In the genomic region with DNA sequence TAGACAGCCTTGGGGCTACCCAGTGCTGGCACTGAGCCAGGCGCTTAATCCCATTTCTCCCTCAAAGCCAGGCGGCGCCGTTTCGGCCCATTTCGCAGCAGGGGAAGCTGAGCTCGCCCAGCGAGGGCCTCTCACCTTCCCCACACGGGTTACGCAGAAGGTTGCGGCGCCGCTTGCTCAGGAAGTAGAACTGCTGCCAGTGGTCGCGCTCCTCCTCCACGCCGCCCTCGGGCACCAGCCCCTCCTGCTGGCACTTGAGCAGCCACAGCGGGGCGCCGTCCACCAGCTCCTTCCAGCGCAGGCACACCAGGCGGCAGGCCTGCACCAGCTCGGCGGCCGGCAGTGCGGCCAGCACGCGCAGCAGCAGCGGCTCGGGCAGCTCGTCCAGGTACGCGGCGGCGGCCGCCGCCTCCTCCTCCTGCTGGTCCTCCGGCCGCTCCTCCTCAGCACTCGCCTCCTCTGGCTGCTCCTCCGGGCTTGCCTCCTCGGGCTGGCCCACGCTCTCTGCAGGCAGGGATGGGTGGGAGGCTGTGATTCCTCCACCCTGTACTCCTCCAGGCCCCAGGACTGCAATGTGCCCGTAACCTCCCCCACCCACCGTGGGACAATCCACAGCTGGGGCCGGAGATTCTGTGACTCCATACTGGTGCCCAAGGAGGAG, we compare ENCODE assay signal across 1 cellular context.
A peak's percentile ranks its signal among the peaks of the same experiment; 100 is the strongest.
TF ChIP-seq lines count a peak whose summit lies in the region.

No MANE protein-coding gene starts in this region.

TF ChIP-seq in HEK293, 187 proteins besides CTCF, POLR2A, EP300 and RAD21 (continued from another document and continues in another):
- TF ChIP-seq ZNF510 (tag by site-specific recombination; IDR thresholded peaks at IDR 0.05; ENCODE audit: insufficient replicate concordance) (no peak), ZNF350 (tag by site-specific recombination; IDR thresholded peaks at IDR 0.05) (no peak), ZBTB48 (tag by site-specific recombination; IDR thresholded peaks at IDR 0.05) (0 out of 2 replicates have a peak, but pooled peaks have one; percentile 26), ZNF560 (tag by site-specific recombination; IDR thresholded peaks at IDR 0.05; ENCODE audit: borderline replicate concordance) (no peak), ZNF580 (tag by site-specific recombination; IDR thresholded peaks at IDR 0.05) (peak; percentile 79; the same call in 1 of the 2 replicates), ZNF24 (tag by site-specific recombination; IDR thresholded peaks at IDR 0.05) (peak; percentile 85), PATZ1 (tag by site-specific recombination; IDR thresholded peaks at IDR 0.05) (peak; percentile 76), ELK4 (IDR thresholded peaks at IDR 0.05; ENCODE audit: borderline replicate concordance, low read depth, low read length) (no peak), ZSCAN16 (tag by site-specific recombination; IDR thresholded peaks at IDR 0.05) (no peak), ZNF776 (tag by site-specific recombination; IDR thresholded peaks at IDR 0.05; ENCODE audit: borderline replicate concordance) (no peak), ZBTB20 (tag by site-specific recombination; IDR thresholded peaks at IDR 0.05) (0 out of 2 replicates have a peak, but pooled peaks have one; percentile 15), ZNF248 (tag by site-specific recombination; IDR thresholded peaks at IDR 0.05) (no peak), ZNF138 (tag by site-specific recombination; IDR thresholded peaks at IDR 0.05; ENCODE audit: borderline replicate concordance) (no peak), WT1 (tag by site-specific recombination; IDR thresholded peaks at IDR 0.05) (peak; percentile 51), GLI4 (tag by site-specific recombination; IDR thresholded peaks at IDR 0.05) (no peak), GFI1B (tag by site-specific recombination; IDR thresholded peaks at IDR 0.05) (no peak), ZNF626 (tag by site-specific recombination; IDR thresholded peaks at IDR 0.05) (no peak), KLF16 (tag by site-specific recombination; IDR thresholded peaks at IDR 0.05) (no peak; the same call in 1 of the 2 replicates), ZNF555 (tag by site-specific recombination; conservative IDR thresholded peaks at IDR 0.05) (no peak), ZNF211 (tag by site-specific recombination; IDR thresholded peaks at IDR 0.05; ENCODE audit: low read depth) (no peak), EGR2 (tag by site-specific recombination; IDR thresholded peaks at IDR 0.05; ENCODE audit: low read depth) (peak; percentile 93), ZFP41 (tag by site-specific recombination; IDR thresholded peaks at IDR 0.05; ENCODE audit: borderline replicate concordance) (no peak), MEIS1 (CRISPR knock-in tag; IDR thresholded peaks at IDR 0.05; ENCODE audit: borderline replicate concordance) (no peak), ZNF239 (tag by site-specific recombination; IDR thresholded peaks at IDR 0.05) (0 out of 2 replicates have a peak, but pooled peaks have one; percentile 41), ZNF133 (tag by site-specific recombination; IDR thresholded peaks at IDR 0.05) (no peak), ZNF707 (tag by site-specific recombination; IDR thresholded peaks at IDR 0.05) (no peak), SP3 (tag by site-specific recombination; IDR thresholded peaks at IDR 0.05) (peak; percentile 39), FEZF1 (tag by site-specific recombination; IDR thresholded peaks at IDR 0.05) (peak; percentile 54; the same call in 1 of the 2 replicates), ZNF157 (tag by site-specific recombination; IDR thresholded peaks at IDR 0.05) (no peak), ZNF76 (tag by site-specific recombination; IDR thresholded peaks at IDR 0.05; ENCODE audit: borderline replicate concordance, low read depth) (no peak; the same call in 1 of the 2 replicates), ZNF302 (tag by site-specific recombination; IDR thresholded peaks at IDR 0.05; ENCODE audit: low read depth) (no peak), ZNF175 (tag by site-specific recombination; IDR thresholded peaks at IDR 0.05) (no peak), YY2 (tag by site-specific recombination; IDR thresholded peaks at IDR 0.05) (no peak), SALL2 (tag by site-specific recombination; IDR thresholded peaks at IDR 0.05; ENCODE audit: borderline replicate concordance) (no peak), ZNF266 (tag by site-specific recombination; IDR thresholded peaks at IDR 0.05; ENCODE audit: low read depth) (no peak), ZNF174 (tag by site-specific recombination; IDR thresholded peaks at IDR 0.05) (no peak), ZEB2 (tag by site-specific recombination; IDR thresholded peaks at IDR 0.05) (peak; percentile 70), ZBTB21 (tag by site-specific recombination; IDR thresholded peaks at IDR 0.05) (no peak; the same call in 1 of the 2 replicates), ZNF639 (tag by site-specific recombination; IDR thresholded peaks at IDR 0.05) (peak; percentile 84), ZNF843 (tag by site-specific recombination; IDR thresholded peaks at IDR 0.05) (peak; percentile 64), ZNF155 (tag by site-specific recombination; IDR thresholded peaks at IDR 0.05) (no peak), ZNF768 (tag by site-specific recombination; IDR thresholded peaks at IDR 0.05) (peak; percentile 72; the same call in 1 of the 2 replicates)
- TF ChIP-seq, protein P1, sequence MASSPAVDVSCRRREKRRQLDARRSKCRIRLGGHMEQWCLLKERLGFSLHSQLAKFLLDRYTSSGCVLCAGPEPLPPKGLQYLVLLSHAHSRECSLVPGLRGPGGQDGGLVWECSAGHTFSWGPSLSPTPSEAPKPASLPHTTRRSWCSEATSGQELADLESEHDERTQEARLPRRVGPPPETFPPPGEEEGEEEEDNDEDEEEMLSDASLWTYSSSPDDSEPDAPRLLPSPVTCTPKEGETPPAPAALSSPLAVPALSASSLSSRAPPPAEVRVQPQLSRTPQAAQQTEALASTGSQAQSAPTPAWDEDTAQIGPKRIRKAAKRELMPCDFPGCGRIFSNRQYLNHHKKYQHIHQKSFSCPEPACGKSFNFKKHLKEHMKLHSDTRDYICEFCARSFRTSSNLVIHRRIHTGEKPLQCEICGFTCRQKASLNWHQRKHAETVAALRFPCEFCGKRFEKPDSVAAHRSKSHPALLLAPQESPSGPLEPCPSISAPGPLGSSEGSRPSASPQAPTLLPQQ (tag by site-specific recombination; IDR thresholded peaks at IDR 0.05): peak; percentile 71; the same call in 1 of the 2 replicates
- TF ChIP-seq, protein P2, sequence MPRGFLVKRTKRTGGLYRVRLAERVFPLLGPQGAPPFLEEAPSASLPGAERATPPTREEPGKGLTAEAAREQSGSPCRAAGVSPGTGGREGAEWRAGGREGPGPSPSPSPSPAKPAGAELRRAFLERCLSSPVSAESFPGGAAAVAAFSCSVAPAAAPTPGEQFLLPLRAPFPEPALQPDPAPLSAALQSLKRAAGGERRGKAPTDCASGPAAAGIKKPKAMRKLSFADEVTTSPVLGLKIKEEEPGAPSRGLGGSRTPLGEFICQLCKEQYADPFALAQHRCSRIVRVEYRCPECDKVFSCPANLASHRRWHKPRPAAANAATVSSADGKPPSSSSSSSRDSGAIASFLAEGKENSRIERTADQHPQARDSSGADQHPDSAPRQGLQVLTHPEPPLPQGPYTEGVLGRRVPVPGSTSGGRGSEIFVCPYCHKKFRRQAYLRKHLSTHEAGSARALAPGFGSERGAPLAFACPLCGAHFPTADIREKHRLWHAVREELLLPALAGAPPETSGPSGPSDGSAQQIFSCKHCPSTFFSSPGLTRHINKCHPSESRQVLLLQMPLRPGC (tag by site-specific recombination; IDR thresholded peaks at IDR 0.05): no peak
- TF ChIP-seq, protein P3, sequence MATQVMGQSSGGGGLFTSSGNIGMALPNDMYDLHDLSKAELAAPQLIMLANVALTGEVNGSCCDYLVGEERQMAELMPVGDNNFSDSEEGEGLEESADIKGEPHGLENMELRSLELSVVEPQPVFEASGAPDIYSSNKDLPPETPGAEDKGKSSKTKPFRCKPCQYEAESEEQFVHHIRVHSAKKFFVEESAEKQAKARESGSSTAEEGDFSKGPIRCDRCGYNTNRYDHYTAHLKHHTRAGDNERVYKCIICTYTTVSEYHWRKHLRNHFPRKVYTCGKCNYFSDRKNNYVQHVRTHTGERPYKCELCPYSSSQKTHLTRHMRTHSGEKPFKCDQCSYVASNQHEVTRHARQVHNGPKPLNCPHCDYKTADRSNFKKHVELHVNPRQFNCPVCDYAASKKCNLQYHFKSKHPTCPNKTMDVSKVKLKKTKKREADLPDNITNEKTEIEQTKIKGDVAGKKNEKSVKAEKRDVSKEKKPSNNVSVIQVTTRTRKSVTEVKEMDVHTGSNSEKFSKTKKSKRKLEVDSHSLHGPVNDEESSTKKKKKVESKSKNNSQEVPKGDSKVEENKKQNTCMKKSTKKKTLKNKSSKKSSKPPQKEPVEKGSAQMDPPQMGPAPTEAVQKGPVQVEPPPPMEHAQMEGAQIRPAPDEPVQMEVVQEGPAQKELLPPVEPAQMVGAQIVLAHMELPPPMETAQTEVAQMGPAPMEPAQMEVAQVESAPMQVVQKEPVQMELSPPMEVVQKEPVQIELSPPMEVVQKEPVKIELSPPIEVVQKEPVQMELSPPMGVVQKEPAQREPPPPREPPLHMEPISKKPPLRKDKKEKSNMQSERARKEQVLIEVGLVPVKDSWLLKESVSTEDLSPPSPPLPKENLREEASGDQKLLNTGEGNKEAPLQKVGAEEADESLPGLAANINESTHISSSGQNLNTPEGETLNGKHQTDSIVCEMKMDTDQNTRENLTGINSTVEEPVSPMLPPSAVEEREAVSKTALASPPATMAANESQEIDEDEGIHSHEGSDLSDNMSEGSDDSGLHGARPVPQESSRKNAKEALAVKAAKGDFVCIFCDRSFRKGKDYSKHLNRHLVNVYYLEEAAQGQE (tag by site-specific recombination; IDR thresholded peaks at IDR 0.05): no peak; the same call in 1 of the 2 replicates
- TF ChIP-seq, protein P4, sequence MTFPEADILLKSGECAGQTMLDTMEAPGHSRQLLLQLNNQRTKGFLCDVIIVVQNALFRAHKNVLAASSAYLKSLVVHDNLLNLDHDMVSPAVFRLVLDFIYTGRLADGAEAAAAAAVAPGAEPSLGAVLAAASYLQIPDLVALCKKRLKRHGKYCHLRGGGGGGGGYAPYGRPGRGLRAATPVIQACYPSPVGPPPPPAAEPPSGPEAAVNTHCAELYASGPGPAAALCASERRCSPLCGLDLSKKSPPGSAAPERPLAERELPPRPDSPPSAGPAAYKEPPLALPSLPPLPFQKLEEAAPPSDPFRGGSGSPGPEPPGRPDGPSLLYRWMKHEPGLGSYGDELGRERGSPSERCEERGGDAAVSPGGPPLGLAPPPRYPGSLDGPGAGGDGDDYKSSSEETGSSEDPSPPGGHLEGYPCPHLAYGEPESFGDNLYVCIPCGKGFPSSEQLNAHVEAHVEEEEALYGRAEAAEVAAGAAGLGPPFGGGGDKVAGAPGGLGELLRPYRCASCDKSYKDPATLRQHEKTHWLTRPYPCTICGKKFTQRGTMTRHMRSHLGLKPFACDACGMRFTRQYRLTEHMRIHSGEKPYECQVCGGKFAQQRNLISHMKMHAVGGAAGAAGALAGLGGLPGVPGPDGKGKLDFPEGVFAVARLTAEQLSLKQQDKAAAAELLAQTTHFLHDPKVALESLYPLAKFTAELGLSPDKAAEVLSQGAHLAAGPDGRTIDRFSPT (tag by site-specific recombination; IDR thresholded peaks at IDR 0.05): peak; percentile 82
